In the genomic region with DNA sequence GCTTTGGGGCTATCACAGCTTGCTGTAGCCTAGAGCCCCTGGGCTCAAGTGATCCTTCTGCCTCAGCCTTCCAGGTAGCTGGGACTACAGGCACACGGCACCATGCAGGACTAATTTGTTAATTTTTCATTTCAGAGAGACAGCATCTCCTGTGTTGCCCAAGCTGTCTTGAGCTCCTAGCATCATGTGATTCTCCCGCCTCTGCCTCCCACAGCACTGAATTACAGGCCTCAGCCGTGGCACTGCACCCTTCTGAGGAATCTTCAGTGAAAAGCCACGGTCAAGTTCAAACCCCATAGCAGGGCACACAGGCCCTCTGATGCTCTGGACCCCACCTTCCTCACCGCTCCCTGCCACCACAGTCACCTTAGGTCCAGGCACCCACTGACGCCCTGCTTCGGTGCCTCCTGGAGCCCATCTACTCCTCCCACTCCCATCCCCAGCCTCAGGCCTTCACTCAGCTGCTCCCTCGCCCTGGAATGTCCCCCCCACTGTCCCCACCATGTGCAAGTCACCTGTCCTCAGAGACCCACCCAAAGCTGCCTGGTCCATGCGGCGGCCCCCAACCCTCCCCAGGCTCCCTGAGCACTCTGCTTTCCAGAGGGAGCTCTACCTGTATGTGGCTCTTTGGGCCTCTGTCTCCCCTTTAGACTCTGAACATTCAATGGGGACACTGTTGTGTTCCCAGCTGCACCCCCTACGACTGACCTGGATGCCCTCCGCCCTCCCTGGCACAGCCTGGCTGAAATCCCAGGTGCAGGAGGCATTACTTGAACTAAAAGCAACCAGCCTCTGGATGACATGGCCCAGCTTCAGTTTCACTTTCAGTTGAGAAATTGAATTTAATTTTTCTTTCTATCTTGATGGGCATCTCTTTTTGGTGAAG, we compare ENCODE assay signal across 8 cellular contexts. TPM values are rescaled to one million over a fixed set of nuclear protein-coding genes. Genes with fewer than 3 reads are reported as not detected.
A peak's percentile ranks its signal among the peaks of the same experiment; 100 is the strongest.
DNase-seq lines count a peak whose midpoint lies in the region; ATAC-seq, FAIRE-seq and TF ChIP-seq lines count a peak whose summit lies in the region.

No MANE protein-coding gene starts in this region.

- H3K27ac ChIP-seq in H1 (ENCODE audit: low read depth, low read length) = no peak overlapping the region
- peak overlapping the region; percentile 91 for H3K27ac ChIP-seq in neutrophil

- no peak overlapping the region for H2BK20ac ChIP-seq in H1 (ENCODE audit: low read length)

- no peak overlapping the region; the same call in none of the 2 replicates for H4K8ac ChIP-seq in H1 (ENCODE audit: extremely low read depth, insufficient read depth, low read length)

- H3K36me3 ChIP-seq in H1 (ENCODE audit: control insufficient read depth in 2 of 4, insufficient read depth in 4 of 4, low read length in 3 of 4) (no peaks in the 10 kb centered on the region), neutrophil (peaks cover 45% of the 10 kb centered on the region)

- no peak overlapping the region for H3K56ac ChIP-seq in H1 (replicated peaks; ENCODE audit: insufficient read length, low read depth, low read length)

- CTCF ChIA-PET in H1 (lab: Charles Lee; ENCODE audit: partially characterized antibody) = interaction anchor here (0.7 to 5.0 kb wide), 16 partner anchors 9 to 63 kb away, joined by 3 to 30 read pairs (median 8); a partner anchor contains a TSS

- H3K9me3 ChIP-seq in H1 (ENCODE audit: insufficient read depth in 2 of 2, low read depth in 1 of 2, low read length in 1 of 2) (no peaks in the 10 kb centered on the region), neutrophil (no peaks in the 10 kb centered on the region)

- H3K79me1 ChIP-seq in H1 (ENCODE audit: low read depth, low read length) = no peaks in the 10 kb centered on the region

- H3K14ac ChIP-seq in H1 (ENCODE audit: insufficient read length) = no peak overlapping the region

- 0 out of 2 replicates have a peak overlapping the region, but pooled peaks have one; percentile 15 for H2AK5ac ChIP-seq in H1 (ENCODE audit: low read depth, low read length)

- no peak overlapping the region for H3K9ac ChIP-seq in H1 (replicated peaks in 1 of 4; ENCODE audit: extremely low read depth in 1 of 4, low read depth in 3 of 4, low read length in 3 of 4)

- H3K27me3 ChIP-seq in H1 (replicated peaks in 1 of 4; ENCODE audit: control insufficient read depth in 3 of 4, extremely low read depth in 1 of 4, insufficient read depth in 3 of 4, low read length in 3 of 4) = no peaks in the 10 kb centered on the region
- H3K27me3 ChIP-seq in neutrophil = no peaks in the 10 kb centered on the region

- TF ChIP-seq POLR2A in H1 (IDR thresholded peaks at IDR 0.05; ENCODE audit: control extremely low read depth in 1 of 2, low read depth in 2 of 2, low read length in 2 of 2) = no peak

- H3K4me1 ChIP-seq in H1 (replicated peaks in 1 of 4; ENCODE audit: control insufficient read depth in 3 of 4, insufficient read depth in 4 of 4, low read length in 3 of 4) = peaks cover 0 to 14% (median 9%) of the 10 kb centered on the region in 4 experiments; a peak in 6 of 7 replicates
- H3K4me1 ChIP-seq in neutrophil (ENCODE audit: control insufficient read depth in 1 of 2, insufficient read depth in 1 of 2, low read depth in 1 of 2, low read length in 1 of 2) = peaks cover 44 to 50% of the 10 kb centered on the region in 2 experiments

- peak; percentile 85 for DNase-seq in OCI-M1 (lab: John Stamatoyannopoulos, UW)
- DNase-seq in H1 (ENCODE audit: low read depth in 1 of 2, low spot score in 2 of 2) = no peak
- no peak for DNase-seq in NCI-H526 treated with DMSO at 0.1 percent for 48 hours (lab: John Stamatoyannopoulos, UW)
- DNase-seq in DMS53 (lab: John Stamatoyannopoulos, UW) = no peak
- no peak for DNase-seq in NCI-H2196 treated with DMSO at 0.1 percent for 48 hours (lab: John Stamatoyannopoulos, UW; ENCODE audit: unreplicated experiment)

- H4K5ac ChIP-seq in H1 (ENCODE audit: insufficient read length, low read depth, low read length) = no peak overlapping the region

- WGBS in H1 (ENCODE audit: extremely low coverage in 1 of 2, insufficient coverage in 1 of 2, insufficient read length in 1 of 2, insufficient replicate concordance in 2 of 2, low coverage in 1 of 2, low lambda C conversion rate in 2 of 2, missing lambda C conversion rate in 1 of 2), 2 experiments = 95% methylated on average over 12 of the region's 12 CpGs; no CpG with 5 or more reads in 1 of the 2 experiments

- H2BK5ac ChIP-seq in H1 (ENCODE audit: low read depth, low read length) = no peak overlapping the region

- H2BK12ac ChIP-seq in H1 (ENCODE audit: low read depth, low read length) = no peak overlapping the region

- H4K20me1 ChIP-seq in H1 (replicated peaks in 1 of 2; ENCODE audit: control insufficient read depth in 1 of 2, insufficient read depth in 2 of 2, low read length in 2 of 2) = no peaks in the 10 kb centered on the region

- no peak for FAIRE-seq in H1 (lab: Jason Lieb, UNC)

- peaks cover 0 to 5% of the 10 kb centered on the region in 2 experiments; a peak in 1 of 4 replicates for H3K79me2 ChIP-seq in H1 (ENCODE audit: control insufficient read depth in 1 of 2, insufficient read depth in 2 of 2, low read length in 2 of 2)

- POLR2A ChIA-PET in H1 (lab: Charles Lee; ENCODE audit: partially characterized antibody) = interaction anchor here (0.6 to 1.9 kb wide), 5 partner anchors 10 to 244 kb away, joined by 3 to 5 read pairs (median 3); a partner anchor contains a TSS

- no peak overlapping the region for H4K91ac ChIP-seq in H1 (replicated peaks; ENCODE audit: insufficient read length, low read length)

- TF ChIP-seq CTCF in H1 (IDR thresholded peaks at IDR 0.05; ENCODE audit: control extremely low read depth in 1 of 3, insufficient read depth in 1 of 3, low read depth in 1 of 3, low read length in 3 of 3) (no peak), neutrophil (IDR thresholded peaks at IDR 0.05) (no peak)

- H2BK120ac ChIP-seq in H1 (replicated peaks; ENCODE audit: low read depth, low read length) = no peak overlapping the region

- H3K4ac ChIP-seq in H1 (replicated peaks; ENCODE audit: insufficient read length, low read depth, low read length) = no peak overlapping the region

- peak overlapping the region; percentile 90; the same call in 1 of the 2 replicates for H3K4me3 ChIP-seq in GM08714 (ENCODE audit: low read length)
- H3K4me3 ChIP-seq in H1 (ENCODE audit: extremely low read depth in 1 of 4, insufficient read depth in 2 of 4, low read depth in 3 of 4, low read length in 4 of 4) = no peak overlapping the region
- peak overlapping the region; percentile 78 to 85 for H3K4me3 ChIP-seq in neutrophil (ENCODE audit: low read depth in 1 of 2, low read length in 1 of 2)

- H3K18ac ChIP-seq in H1 (ENCODE audit: extremely low read depth, low read length) = no peak overlapping the region

- peak overlapping the region in 1 of 2 experiments; percentile 23; a peak in 3 of 4 replicates for H3K4me2 ChIP-seq in H1 (ENCODE audit: insufficient read depth in 1 of 2, low read depth in 2 of 2, low read length in 2 of 2)

- no peak overlapping the region for H3K23ac ChIP-seq in H1 (ENCODE audit: insufficient read length)

- no peak overlapping the region for H2AFZ ChIP-seq in H1 (ENCODE audit: low read length)

- no peak for ATAC-seq in GM18868 (IDR thresholded peaks at IDR 0.05; ENCODE audit: unreplicated experiment)

- no peak for TF ChIP-seq EP300 in H1 (IDR thresholded peaks at IDR 0.05; ENCODE audit: borderline replicate concordance in 1 of 2, low read depth in 2 of 2, low read length in 2 of 2)

- TF ChIP-seq RAD21 in H1 (IDR thresholded peaks at IDR 0.05 in 1 of 2, conservative IDR thresholded peaks at IDR 0.05 in 1 of 2; ENCODE audit: low read depth in 2 of 2, low read length in 2 of 2) = no peak

- peaks cover 3% of the 10 kb centered on the region for H3K23me2 ChIP-seq in H1 (ENCODE audit: low read depth, low read length)

- no peak overlapping the region for H2BK15ac ChIP-seq in H1 (ENCODE audit: low read length)

TF ChIP-seq in H1, 55 proteins besides CTCF, POLR2A, EP300 and RAD21 (continues in another document):
- no peak for TF ChIP-seq SUZ12 (IDR thresholded peaks at IDR 0.05; ENCODE audit: low read length)
- TF ChIP-seq, protein P1, sequence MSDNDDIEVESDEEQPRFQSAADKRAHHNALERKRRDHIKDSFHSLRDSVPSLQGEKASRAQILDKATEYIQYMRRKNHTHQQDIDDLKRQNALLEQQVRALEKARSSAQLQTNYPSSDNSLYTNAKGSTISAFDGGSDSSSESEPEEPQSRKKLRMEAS (IDR thresholded peaks at IDR 0.05) = no peak
- TF ChIP-seq POLR2AphosphoS5 (IDR thresholded peaks at IDR 0.05; ENCODE audit: low read depth, low read length) = no peak
- TF ChIP-seq POU5F1 (IDR thresholded peaks at IDR 0.05; ENCODE audit: low read depth, low read length) = no peak

RNA-seq across cellular contexts. Expression of a gene that starts 1.6 kb away (rescaled TPM):
- total RNA-seq in H1 (2021; fragmentation: NEBNext Ultra II Directional; extraction: Animal tissue kit (Norgen Biotek cat#: 25700)) = 11.0 and 12.0 TPM in 2 replicates
- 7.8 and 8.1 TPM in 2 replicates for polyA plus RNA-seq in H1 (2011; rRNA removed)
- polyA plus RNA-seq in H1 (2011; cell fraction: cytosol; rRNA removed) = 10.3 TPM
- 14.1 TPM for polyA plus RNA-seq in H1 (2011; cell fraction: nucleus; rRNA removed)
- 13.9 to 18.7 TPM (median 16.3 TPM) in 4 replicates for polyA plus RNA-seq in H1 (2012, experiment 1 of 2)
- polyA plus RNA-seq in H1 (2012, experiment 2 of 2) = 3.6 TPM
- polyA plus RNA-seq in H1 (2013, experiment 1 of 2) = 5.3 TPM
- 4.5 TPM for polyA plus RNA-seq in H1 (2013, experiment 2 of 2)
- 16.0 and 25.7 TPM in 2 replicates for polyA minus RNA-seq in H1 (2011; rRNA and poly(A)+ RNA removed)
- polyA minus RNA-seq in H1 (2011; cell fraction: cytosol; rRNA and poly(A)+ RNA removed) = 7.4 TPM
- polyA minus RNA-seq in H1 (2011; cell fraction: nucleus; rRNA and poly(A)+ RNA removed) = 8.8 TPM

RNA-seq across cellular contexts. Expression of a gene that starts 15.2 kb away (rescaled TPM):
- total RNA-seq in H1 (2021; fragmentation: NEBNext Ultra II Directional; extraction: Animal tissue kit (Norgen Biotek cat#: 25700)) = not detected in 2 replicates
- not detected in 2 replicates for polyA plus RNA-seq in H1 (2011; rRNA removed)
- polyA plus RNA-seq in H1 (2011; cell fraction: cytosol; rRNA removed) = 0.05 TPM
- polyA plus RNA-seq in H1 (2011; cell fraction: nucleus; rRNA removed) = not detected
- polyA plus RNA-seq in H1 (2012, experiment 1 of 2) = not detected in 4 replicates
- not detected for polyA plus RNA-seq in H1 (2012, experiment 2 of 2)
- not detected for polyA plus RNA-seq in H1 (2013, experiment 1 of 2)
- not detected for polyA plus RNA-seq in H1 (2013, experiment 2 of 2)
- polyA minus RNA-seq in H1 (2011; rRNA and poly(A)+ RNA removed) = not detected in 2 replicates
- not detected for polyA minus RNA-seq in H1 (2011; cell fraction: cytosol; rRNA and poly(A)+ RNA removed)
- not detected for polyA minus RNA-seq in H1 (2011; cell fraction: nucleus; rRNA and poly(A)+ RNA removed)

RNA-seq across cellular contexts. Expression of a gene that starts 36.1 kb away (rescaled TPM):
- total RNA-seq in H1 (2021; fragmentation: NEBNext Ultra II Directional; extraction: Animal tissue kit (Norgen Biotek cat#: 25700)) = not detected in 2 replicates
- polyA plus RNA-seq in H1 (2011; rRNA removed) = 0.02 TPM in 1 of 2 replicates, not detected in the other
- polyA plus RNA-seq in H1 (2011; cell fraction: cytosol; rRNA removed) = not detected
- not detected for polyA plus RNA-seq in H1 (2011; cell fraction: nucleus; rRNA removed)
- polyA plus RNA-seq in H1 (2012, experiment 1 of 2) = not detected in 4 replicates
- polyA plus RNA-seq in H1 (2012, experiment 2 of 2) = 0.08 TPM
- polyA plus RNA-seq in H1 (2013, experiment 1 of 2) = not detected
- 0.02 TPM for polyA plus RNA-seq in H1 (2013, experiment 2 of 2)
- 0.66 TPM in 1 of 2 replicates, not detected in the other for polyA minus RNA-seq in H1 (2011; rRNA and poly(A)+ RNA removed)
- polyA minus RNA-seq in H1 (2011; cell fraction: cytosol; rRNA and poly(A)+ RNA removed) = not detected
- not detected for polyA minus RNA-seq in H1 (2011; cell fraction: nucleus; rRNA and poly(A)+ RNA removed)

Comparison
In these comparisons a context has a peak if more than half of its experiments do, and no peak if none do; other contexts are left out.
1. H3K4me3 ChIP-seq: peak in GM08714 (single experiment) and neutrophil (2 of 2); none in H1 (0 of 4).